Comparison of ENCODE assay signal across 10 cellular contexts in genomic region chr11:40241524-40242037, GRCh38.
A peak's percentile ranks its signal among the peaks of the same experiment; 100 is the strongest.
DNase-seq lines count a peak whose midpoint lies in the region; ATAC-seq, FAIRE-seq and TF ChIP-seq lines count a peak whose summit lies in the region.
"Had no signal": no experiment of that assay in that cellular context is flagged by ENCODE, and none has a peak within 500 bp of the region (broad histone marks: within the 10 kb centered on the region; RNA-seq: fewer than 3 reads in every experiment).

No MANE protein-coding gene starts in this region.

- FAIRE-seq in GM12892 (lab: Jason Lieb, UNC) = peak; percentile 44
- FAIRE-seq: colon had no signal

- no peaks in the 10 kb centered on the region for H3K36me3 Mint-ChIP-seq in type B pancreatic cell

- intact Hi-C loops in left cardiac atrium (cut with DNase I) = no loop called here

- no peaks in the 10 kb centered on the region for H3K27me3 Mint-ChIP-seq in type B pancreatic cell

- peaks cover 9% of the 10 kb centered on the region for H3K4me1 Mint-ChIP-seq in type B pancreatic cell (ENCODE audit: unreplicated experiment)

- peak; percentile 94 for ATAC-seq in GM21360 (IDR thresholded peaks at IDR 0.05; ENCODE audit: unreplicated experiment)
- peak; percentile 94 for ATAC-seq in HG03108 (IDR thresholded peaks at IDR 0.05; ENCODE audit: unreplicated experiment)
- peak; percentile 86 to 93 for ATAC-seq in left cardiac atrium

- no peak for TF ChIP-seq CTCF in type B pancreatic cell (conservative IDR thresholded peaks at IDR 0.05)

- no peak for TF ChIP-seq POLR2A in GM12892 (IDR thresholded peaks at IDR 0.05; ENCODE audit: low read depth, low read length)

- DNase-seq in GM12892 (ENCODE audit: insufficient read length) (peak; percentile 0), left cardiac atrium (peak; percentile 18), NCI-H524 treated with DMSO at 0.1 percent for 48 hours (lab: John Stamatoyannopoulos, UW) (no peak), type B pancreatic cell (ENCODE audit: extremely low spot score, unreplicated experiment) (no peak), DMS153 (lab: John Stamatoyannopoulos, UW) (no peak), DMS153 treated with DMSO at 0.1 percent for 48 hours (lab: John Stamatoyannopoulos, UW; ENCODE audit: unreplicated experiment) (no peak)
- DNase-seq: upper lobe of left lung had no signal

- H3K4me3 Mint-ChIP-seq in type B pancreatic cell = no peak overlapping the region

- H3K9me3 Mint-ChIP-seq in type B pancreatic cell = peaks cover 3% of the 10 kb centered on the region

- H3K27ac Mint-ChIP-seq in type B pancreatic cell = no peak overlapping the region

Comparison
In these comparisons a context has a peak if more than half of its experiments do, and no peak if none do; other contexts are left out.
1. DNase-seq: peak in GM12892 (single experiment) and left cardiac atrium (single experiment); none in NCI-H524 treated with DMSO at 0.1 percent for 48 hours (single experiment), type B pancreatic cell (single experiment), DMS153 (single experiment) and DMS153 treated with DMSO at 0.1 percent for 48 hours (single experiment).
2. Peak in every context shown above with its lines, with median percentiles within 50 percentile points of each other: ATAC-seq.